20 cellular contexts compared by ENCODE assay signal in genomic region chr6:26609463-26609862, GRCh38.
"Had no signal": no experiment of that assay in that cellular context is flagged by ENCODE, and none has a peak within 500 bp of the region (broad histone marks: within the 10 kb centered on the region; RNA-seq: fewer than 3 reads in every experiment).

No MANE protein-coding gene starts in this region.

- H3K9me3 ChIP-seq: SK-N-SH had no signal

- H3K4me2 ChIP-seq: KMS-11, SK-N-SH had no signal

- H3K9ac ChIP-seq: KMS-11, SK-N-SH had no signal

- H3K27ac ChIP-seq: KMS-11, RWPE1 had no signal

- DNase-seq: IMR-90, Kasumi-1, MM.1S, NCI-H1092 treated with DMSO at 0.1 percent for 48 hours, NCI-H1436, NCI-H187, NCI-H2029, NCI-H2081 treated with DMSO at 0.1 percent for 48 hours, NCI-H2171, NCI-H524, NCI-H526 treated with DMSO at 0.1 percent for 48 hours, NCI-H774, PC-3, SHP77, SK-N-SH, T-helper 1 cell had no signal

- ATAC-seq: HepG2, Panc1, PC-3 had no signal

- FAIRE-seq: HepG2 had no signal
